Comparison of ENCODE assay signal across 23 cellular contexts in genomic region chr11:100837294-100837693, GRCh38.
"Had no signal": no experiment of that assay in that cellular context is flagged by ENCODE, and none has a peak within 500 bp of the region (broad histone marks: within the 10 kb centered on the region; RNA-seq: fewer than 3 reads in every experiment).

No MANE protein-coding gene starts in this region.

- H3K36me3 ChIP-seq: colonic mucosa, esophagus muscularis mucosa, gastroesophageal sphincter, heart left ventricle, left lung, lower lobe of right lung had no signal

- H3K9me3 ChIP-seq: colonic mucosa, esophagus muscularis mucosa, gastroesophageal sphincter, heart left ventricle, left lung, lower lobe of right lung, mucosa of descending colon had no signal

- H3K4me1 Mint-ChIP-seq: naive B cell had no signal

- H3K4me2 ChIP-seq: hepatocyte had no signal

- H3K27me3 ChIP-seq: colonic mucosa, esophagus muscularis mucosa, foreskin keratinocyte, gastroesophageal sphincter, heart left ventricle, hepatocyte, left lung had no signal

- H3K27me3 Mint-ChIP-seq: dendritic cell treated with granulocyte-macrophage colony-stimulating factor and Interleukin-4, amounts not matched to agents 40 ng/mL and 50 ng/mL, for 4 days; effector memory CD8-positive, alpha-beta T cell had no signal

- ATAC-seq: effector memory CD8-positive, alpha-beta T cell; foreskin keratinocyte; gastroesophageal sphincter; heart left ventricle; left cardiac atrium; left lung; left ventricle myocardium superior; lower lobe of right lung; mucosa of descending colon had no signal

- H2AFZ ChIP-seq: hepatocyte had no signal

- H3K27ac Mint-ChIP-seq: dendritic cell treated with granulocyte-macrophage colony-stimulating factor and Interleukin-4, amounts not matched to agents 40 ng/mL and 50 ng/mL, for 4 days; effector memory CD8-positive, alpha-beta T cell; immature natural killer cell; mesothelial cell of epicardium; naive B cell had no signal

- FAIRE-seq: endothelial cell of umbilical vein, frontal cortex, keratinocyte had no signal

- H3K27ac ChIP-seq: colonic mucosa, esophagus muscularis mucosa, foreskin keratinocyte, gastroesophageal sphincter, heart left ventricle, hepatocyte, left lung, lower lobe of right lung had no signal

- H3K36me3 Mint-ChIP-seq: immature natural killer cell, mesothelial cell of epicardium had no signal

- H3K4me3 ChIP-seq: colonic mucosa, esophagus muscularis mucosa, gastroesophageal sphincter, heart left ventricle, hepatocyte, left lung, lower lobe of right lung, mucosa of descending colon had no signal

- H3K4me3 Mint-ChIP-seq: dendritic cell treated with granulocyte-macrophage colony-stimulating factor and Interleukin-4, amounts not matched to agents 40 ng/mL and 50 ng/mL, for 4 days; effector memory CD8-positive, alpha-beta T cell; immature natural killer cell; mesothelial cell of epicardium; naive B cell had no signal

- H3K4me1 ChIP-seq: colonic mucosa, foreskin keratinocyte, lower lobe of right lung had no signal

- DNase-seq: colonic mucosa; cortex of kidney; effector CD8-positive, alpha-beta T cell; effector memory CD8-positive, alpha-beta T cell; foreskin keratinocyte; heart left ventricle; hypothalamus; immature natural killer cell; left cardiac atrium; left lung; left ventricle myocardium superior; lower lobe of right lung; mesenchymal stem cell; mucosa of descending colon; naive B cell had no signal
